In the genomic region with DNA sequence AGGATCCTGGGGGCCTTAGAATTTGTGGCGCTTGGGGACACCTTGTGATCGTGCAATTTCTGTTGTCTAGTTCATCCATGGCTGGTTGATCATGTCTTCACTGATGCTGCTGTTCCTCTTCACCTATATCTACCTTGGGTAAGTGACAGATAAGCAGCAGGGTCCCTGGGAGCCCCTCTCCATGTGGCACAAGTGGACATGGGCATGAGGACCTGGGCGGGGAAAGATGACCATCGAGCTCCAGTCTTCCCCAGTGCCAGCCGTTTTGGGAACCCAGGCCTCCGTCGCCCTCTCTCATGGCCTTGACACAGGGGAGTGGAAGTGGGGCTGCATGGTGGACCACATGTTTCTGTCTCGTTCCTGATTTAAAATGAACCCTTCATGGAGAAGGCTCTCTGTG, we compare ENCODE assay signal across 25 cellular contexts.
"Had no signal": no experiment of that assay in that cellular context is flagged by ENCODE, and none has a peak within 500 bp of the region (broad histone marks: within the 10 kb centered on the region; RNA-seq: fewer than 3 reads in every experiment).

No MANE protein-coding gene starts in this region.

- H3K27me3 Mint-ChIP-seq: naive B cell had no signal

- DNase-seq: dermis blood vessel endothelial cell; dorsolateral prefrontal cortex; effector CD4-positive, alpha-beta T cell; effector memory CD4-positive, alpha-beta T cell; erythroblast; esophagus squamous epithelium; foreskin fibroblast; foreskin melanocyte; gastrocnemius medialis; glutamatergic neuron; heart right ventricle; hypothalamus; immature natural killer cell; islet precursor cell; kidney; kidney glomerular epithelial cell; left colon; left ventricle myocardium superior; lower lobe of right lung; mesenchymal stem cell; mucosa of descending colon; naive B cell had no signal

- H3K27ac Mint-ChIP-seq: immature natural killer cell, mesothelial cell of epicardium had no signal

- H3K27me3 ChIP-seq: dorsolateral prefrontal cortex, esophagus squamous epithelium, gastrocnemius medialis, heart right ventricle had no signal

- H3K9me3 Mint-ChIP-seq: immature natural killer cell, mesothelial cell of epicardium, naive B cell had no signal

- H3K4me3 Mint-ChIP-seq: immature natural killer cell, mesothelial cell of epicardium had no signal

- H3K4me3 ChIP-seq: coronary artery, dorsolateral prefrontal cortex, esophagus squamous epithelium, gastrocnemius medialis, heart right ventricle, lower lobe of right lung, mucosa of descending colon had no signal

- H3K9me3 ChIP-seq: esophagus squamous epithelium, gastrocnemius medialis, heart right ventricle, lower lobe of right lung, mucosa of descending colon had no signal

- H3K27ac ChIP-seq: coronary artery, dorsolateral prefrontal cortex, epithelial cell of prostate, esophagus squamous epithelium, gastrocnemius medialis, heart right ventricle, lower lobe of right lung had no signal
